In genomic region chr1:167663002-167663772, GRCh38 we compare ENCODE assay signal across 8 cellular contexts. TPM values are rescaled to one million over a fixed set of nuclear protein-coding genes. Genes with fewer than 3 reads are reported as not detected.
A peak's percentile ranks its signal among the peaks of the same experiment; 100 is the strongest.
DNase-seq lines count a peak whose midpoint lies in the region; ATAC-seq and TF ChIP-seq lines count a peak whose summit lies in the region.

No MANE protein-coding gene starts in this region.

- H3K36me3 ChIP-seq in uterus (no peaks in the 10 kb centered on the region), gastroesophageal sphincter (no peaks in the 10 kb centered on the region)

- H3K4me3 Mint-ChIP-seq in activated CD8-positive, alpha-beta T cell treated with anti-CD3 and anti-CD28 coated beads, Interleukin-2, amount 10 ng/mL, durations not matched to agents 7 days and 5 days = no peak overlapping the region
- H3K4me3 Mint-ChIP-seq in immature natural killer cell = peak overlapping the region in 1 of 5 donors; percentile 37

- POLR2A ChIA-PET in activated CD8-positive, alpha-beta T cell treated with anti-CD3 and anti-CD28 coated beads, Interleukin-2, amount 10 ng/mL, durations not matched to agents 7 days and 5 days (lab: Charles Lee) = no interaction called here

- H3K9me3 ChIP-seq in uterus = no peaks in the 10 kb centered on the region
- H3K9me3 ChIP-seq in gastroesophageal sphincter = no peaks in the 10 kb centered on the region

- TF ChIP-seq POLR2A in uterus (IDR thresholded peaks at IDR 0.05) (no peak), gastroesophageal sphincter (IDR thresholded peaks at IDR 0.05) (no peak)

- H3K27me3 ChIP-seq in uterus = no peaks in the 10 kb centered on the region
- H3K27me3 ChIP-seq in gastroesophageal sphincter = no peaks in the 10 kb centered on the region

- 29 to 50% methylated on average over 2 to 3 of the region's 8 CpGs for WGBS in gastroesophageal sphincter (ENCODE audit: low coverage in 1 of 2), 2 donors

- H3K4me1 Mint-ChIP-seq in activated CD8-positive, alpha-beta T cell treated with anti-CD3 and anti-CD28 coated beads, Interleukin-2, amount 10 ng/mL, durations not matched to agents 7 days and 5 days (ENCODE audit: low read depth) = peaks cover 39% of the 10 kb centered on the region
- peaks cover 0 to 97% of the 10 kb centered on the region in 2 donors for H3K4me1 Mint-ChIP-seq in immature natural killer cell

- ATAC-seq in HG02588 (IDR thresholded peaks at IDR 0.05; ENCODE audit: unreplicated experiment) (peak; percentile 70), gastroesophageal sphincter (no peak), HG02970 (IDR thresholded peaks at IDR 0.05; ENCODE audit: low FRiP score, unreplicated experiment) (no peak)
- no peak for ATAC-seq in activated CD8-positive, alpha-beta T cell treated with anti-CD3 and anti-CD28 coated beads, Interleukin-2, amount 10 ng/mL, durations not matched to agents 7 days and 5 days

- no peaks in the 10 kb centered on the region for H3K9me3 Mint-ChIP-seq in activated CD8-positive, alpha-beta T cell treated with anti-CD3 and anti-CD28 coated beads, Interleukin-2, amount 10 ng/mL, durations not matched to agents 7 days and 5 days (ENCODE audit: insufficient read depth)
- no peaks in the 10 kb centered on the region for H3K9me3 Mint-ChIP-seq in immature natural killer cell

- intact Hi-C loops in uterus (cut with DNase I; ENCODE audit: low total_unique reads) = no loop called here

- H3K36me3 Mint-ChIP-seq in activated CD8-positive, alpha-beta T cell treated with anti-CD3 and anti-CD28 coated beads, Interleukin-2, amount 10 ng/mL, durations not matched to agents 7 days and 5 days (ENCODE audit: low read depth) = peaks cover 71% of the 10 kb centered on the region
- peaks cover 0 to 8% (median 0%) of the 10 kb centered on the region in 3 donors for H3K36me3 Mint-ChIP-seq in immature natural killer cell

- H3K4me1 ChIP-seq in uterus (no peaks in the 10 kb centered on the region), gastroesophageal sphincter (peaks cover 5 to 63% (median 28%) of the 10 kb centered on the region in 3 donors)

- CTCF ChIA-PET in activated CD8-positive, alpha-beta T cell treated with anti-CD3 and anti-CD28 coated beads, Interleukin-2, amount 10 ng/mL, durations not matched to agents 7 days and 5 days (lab: Charles Lee) = interaction anchor here (1.3 kb wide), 1 partner anchor 25 kb away, joined by 3 read pairs; no protein-coding TSS in a partner anchor

- DNase-seq in GM03348 (ENCODE audit: low spot score) = peak; percentile 81
- DNase-seq in activated CD8-positive, alpha-beta T cell treated with anti-CD3 and anti-CD28 coated beads, Interleukin-2, amount 10 ng/mL, durations not matched to agents 7 days and 5 days = no peak
- DNase-seq in immature natural killer cell = no peak
- no peak for DNase-seq in uterus
- no peak for DNase-seq in NCI-H1930 (lab: John Stamatoyannopoulos, UW)

- H3K4me3 ChIP-seq in uterus (no peak overlapping the region), gastroesophageal sphincter (no peak overlapping the region)

- peak overlapping the region; percentile 22 to 48 for H3K27ac ChIP-seq in uterus
- H3K27ac ChIP-seq in gastroesophageal sphincter = peak overlapping the region in 2 of 4 donors; percentile 50 to 51

- H3K27ac Mint-ChIP-seq in activated CD8-positive, alpha-beta T cell treated with anti-CD3 and anti-CD28 coated beads, Interleukin-2, amount 10 ng/mL, durations not matched to agents 7 days and 5 days = peak overlapping the region; percentile 6
- H3K27ac Mint-ChIP-seq in immature natural killer cell = peak overlapping the region; percentile 50 to 77 (median 64)

- TF ChIP-seq CTCF in uterus (IDR thresholded peaks at IDR 0.05) = no peak
- no peak for TF ChIP-seq CTCF in gastroesophageal sphincter (IDR thresholded peaks at IDR 0.05)

- H3K27me3 Mint-ChIP-seq in activated CD8-positive, alpha-beta T cell treated with anti-CD3 and anti-CD28 coated beads, Interleukin-2, amount 10 ng/mL, durations not matched to agents 7 days and 5 days (ENCODE audit: low read depth) = no peaks in the 10 kb centered on the region
- H3K27me3 Mint-ChIP-seq in immature natural killer cell (ENCODE audit: low read depth in 3 of 3) = no peaks in the 10 kb centered on the region

- TF ChIP-seq EP300 in gastroesophageal sphincter (IDR thresholded peaks at IDR 0.05) = no peak

RNA-seq across cellular contexts. Expression of gene RCSD1, which starts 33.2 kb away (rescaled TPM):
- total RNA-seq in activated CD8-positive, alpha-beta T cell treated with anti-CD3 and anti-CD28 coated beads, Interleukin-2, amount 10 ng/mL, durations not matched to agents 7 days and 5 days = 100 to 1,000 TPM; 143 to 145 TPM
- polyA plus RNA-seq in immature natural killer cell = 100 to 1,000 TPM in 2 of 3 donors, 10 to 100 TPM in 1; 96.2 to 179 (median 129) TPM
- total RNA-seq in uterus (10 to 100 TPM in 2 of 4 donors, 1 to 10 TPM in 2; 1.8 to 21.3 (median 12.5) TPM), gastroesophageal sphincter (10 to 100 TPM; 14.5 to 20.6 (median 17.3) TPM)

RNA-seq across cellular contexts. Expression of gene MPZL1, which starts 58.6 kb away (rescaled TPM):
- total RNA-seq in activated CD8-positive, alpha-beta T cell treated with anti-CD3 and anti-CD28 coated beads, Interleukin-2, amount 10 ng/mL, durations not matched to agents 7 days and 5 days = 10 to 100 TPM; 12.5 to 13.6 TPM
- 10 to 100 TPM in 2 of 3 donors, 1 to 10 TPM in 1; 6.8 to 14.3 (median 12.1) TPM for polyA plus RNA-seq in immature natural killer cell
- 100 to 1,000 TPM in 2 of 4 donors, 10 to 100 TPM in 2; 24.3 to 150 (median 82.3) TPM for total RNA-seq in uterus
- 100 to 1,000 TPM in 1 of 4 donors, 10 to 100 TPM in 3; 83.7 to 127 (median 95.8) TPM for total RNA-seq in gastroesophageal sphincter

Comparison
In these comparisons a context has a peak if more than half of its experiments do, and no peak if none do; other contexts are left out.
1. RNA of gene RCSD1, which starts 33.2 kb away (total RNA-seq): 143 to 145 TPM in activated CD8-positive, alpha-beta T cell treated with anti-CD3 and anti-CD28 coated beads, Interleukin-2, amount 10 ng/mL, durations not matched to agents 7 days and 5 days; 14.5 to 20.6 TPM in gastroesophageal sphincter and 1.8 to 21.3 TPM in uterus; every median in the first group is over 4 times any median in the second.